In genomic region chr9:34249274-34249673, GRCh38 we compare ENCODE assay signal across 1 cellular context.
TF ChIP-seq lines count a peak whose summit lies in the region.

No MANE protein-coding gene starts in this region.

TF ChIP-seq in IMR-90, 13 proteins besides CTCF, POLR2A, EP300 and RAD21:
- no peak for TF ChIP-seq CHD1 (IDR thresholded peaks at IDR 0.05; ENCODE audit: low read depth, low read length)
- no peak for TF ChIP-seq RFX5 (IDR thresholded peaks at IDR 0.05; ENCODE audit: low read depth, low read length)
- TF ChIP-seq FOS (IDR thresholded peaks at IDR 0.05; ENCODE audit: low read depth, low read length), result no peak
- TF ChIP-seq USF2 (IDR thresholded peaks at IDR 0.05; ENCODE audit: low read depth, low read length), result no peak
- no peak for TF ChIP-seq MXI1 (IDR thresholded peaks at IDR 0.05; ENCODE audit: borderline replicate concordance, low read depth, low read length)
- TF ChIP-seq RCOR1 (IDR thresholded peaks at IDR 0.05; ENCODE audit: insufficient replicate concordance, low read length), result no peak
- TF ChIP-seq MAFK (IDR thresholded peaks at IDR 0.05; ENCODE audit: low read depth, low read length), result no peak
- no peak for TF ChIP-seq NFE2L2 (IDR thresholded peaks at IDR 0.05; ENCODE audit: low read depth, low read length)
- no peak for TF ChIP-seq MAZ (IDR thresholded peaks at IDR 0.05; ENCODE audit: borderline replicate concordance, low read depth, low read length)
- no peak for TF ChIP-seq SMC3 (IDR thresholded peaks at IDR 0.05; ENCODE audit: low read depth, low read length)
- TF ChIP-seq CEBPB (IDR thresholded peaks at IDR 0.05; ENCODE audit: low read depth, low read length), result no peak
- TF ChIP-seq BHLHE40 (IDR thresholded peaks at IDR 0.05; ENCODE audit: low read depth, low read length), result no peak
- no peak for TF ChIP-seq ELK1 (IDR thresholded peaks at IDR 0.05; ENCODE audit: borderline replicate concordance, low read depth, low read length)
